In genomic region chr3:122246214-122246613, GRCh38 we compare ENCODE assay signal across 13 cellular contexts.
DNase-seq lines count a peak whose midpoint lies in the region; ATAC-seq, FAIRE-seq and TF ChIP-seq lines count a peak whose summit lies in the region.
"Had no signal": no experiment of that assay in that cellular context is flagged by ENCODE, and none has a peak within 500 bp of the region (broad histone marks: within the 10 kb centered on the region; RNA-seq: fewer than 3 reads in every experiment).

No MANE protein-coding gene starts in this region.

- H3K36me3 ChIP-seq in mucosa of descending colon (ENCODE audit: low read depth), result no peaks in the 10 kb centered on the region
- no peaks in the 10 kb centered on the region for H3K36me3 ChIP-seq in neural progenitor cell
- H3K36me3 ChIP-seq: heart left ventricle, tibial artery had no signal

- DNase-seq in AG10803 (ENCODE audit: low read depth) (peak; percentile 41), GM12891 (ENCODE audit: insufficient read length, low spot score) (no peak), mucosa of descending colon (no peak), DMS153 (lab: John Stamatoyannopoulos, UW) (no peak), neural progenitor cell (ENCODE audit: low spot score) (no peak), foreskin fibroblast (no peak), CD1c-positive myeloid dendritic cell (ENCODE audit: extremely low spot score) (no peak)
- no peak for DNase-seq in activated naive CD8-positive, alpha-beta T cell treated with anti-CD3 and anti-CD28 coated beads for 36 hours
- DNase-seq: activated CD4-positive, alpha-beta T cell treated with anti-CD3 and anti-CD28 coated beads for 4 hours; heart left ventricle; NCI-H1436 treated with DMSO at 0.1 percent for 48 hours; tibial artery had no signal

- no peaks in the 10 kb centered on the region for H3K36me3 Mint-ChIP-seq in activated naive CD8-positive, alpha-beta T cell treated with anti-CD3 and anti-CD28 coated beads for 36 hours
- no peaks in the 10 kb centered on the region for H3K36me3 Mint-ChIP-seq in neural progenitor cell

- H4K20me1 ChIP-seq in neural progenitor cell (ENCODE audit: low read depth), result no peaks in the 10 kb centered on the region

- H3K9ac ChIP-seq in neural progenitor cell, result no peak overlapping the region

- no peak overlapping the region for H3K27ac ChIP-seq in neural progenitor cell
- H3K27ac ChIP-seq: tibial artery had no signal

- peaks cover 4% of the 10 kb centered on the region for H3K27me3 Mint-ChIP-seq in activated naive CD8-positive, alpha-beta T cell treated with anti-CD3 and anti-CD28 coated beads for 36 hours
- H3K27me3 Mint-ChIP-seq in neural progenitor cell (ENCODE audit: insufficient read depth, low read depth), result peaks cover 4% of the 10 kb centered on the region

- intact Hi-C loops in mucosa of descending colon (cut with DNase I, micrococcal nuclease), result no loop called here

- ATAC-seq in mucosa of descending colon, result peak; percentile 32
- ATAC-seq: HCT116, heart left ventricle had no signal

- H3K79me2 ChIP-seq in neural progenitor cell (ENCODE audit: low read depth), result no peaks in the 10 kb centered on the region

- H3K4me1 Mint-ChIP-seq in activated naive CD8-positive, alpha-beta T cell treated with anti-CD3 and anti-CD28 coated beads for 36 hours, result peaks cover 8% of the 10 kb centered on the region
- peaks cover 5% of the 10 kb centered on the region for H3K4me1 Mint-ChIP-seq in neural progenitor cell

- H3K27me3 ChIP-seq in neural progenitor cell, result peaks cover 25% of the 10 kb centered on the region
- H3K27me3 ChIP-seq: heart left ventricle, tibial artery had no signal

- H3K4me1 ChIP-seq in mucosa of descending colon (ENCODE audit: low read depth) (no peaks in the 10 kb centered on the region), neural progenitor cell (no peaks in the 10 kb centered on the region)

- no peaks in the 10 kb centered on the region for H3F3A ChIP-seq in neural progenitor cell (ENCODE audit: low read depth)

- H3K9me3 ChIP-seq in mucosa of descending colon (no peaks in the 10 kb centered on the region), neural progenitor cell (ENCODE audit: low read depth) (no peaks in the 10 kb centered on the region)
- H3K9me3 ChIP-seq: heart left ventricle, tibial artery had no signal

- TF ChIP-seq POLR2A in GM12891 (IDR thresholded peaks at IDR 0.05; ENCODE audit: low read depth, low read length), result no peak

- peak; percentile 28 for FAIRE-seq in GM12891 (lab: Jason Lieb, UNC)

- H3K4me2 ChIP-seq in neural progenitor cell, result no peak overlapping the region

- H3K9me3 Mint-ChIP-seq in activated naive CD8-positive, alpha-beta T cell treated with anti-CD3 and anti-CD28 coated beads for 36 hours, result no peaks in the 10 kb centered on the region
- no peaks in the 10 kb centered on the region for H3K9me3 Mint-ChIP-seq in neural progenitor cell

- H3K4me3 ChIP-seq in AG10803 (ENCODE audit: low read length) (peak overlapping the region; percentile 30), mucosa of descending colon (no peak overlapping the region), neural progenitor cell (no peak overlapping the region), foreskin fibroblast (ENCODE audit: low read depth in 1 of 2, low read length in 2 of 2) (peak overlapping the region in 1 of 2 donors; percentile 23)

- no peak overlapping the region for H2AFZ ChIP-seq in neural progenitor cell (replicated peaks)

- TF ChIP-seq CTCF in AG10803 (conservative IDR thresholded peaks at IDR 0.05; ENCODE audit: low read length) (no peak), mucosa of descending colon (IDR thresholded peaks at IDR 0.05) (no peak), neural progenitor cell (IDR thresholded peaks at IDR 0.05) (no peak), foreskin fibroblast (IDR thresholded peaks at IDR 0.05; ENCODE audit: low read depth, low read length) (no peak)

- H3K4me3 Mint-ChIP-seq in activated naive CD8-positive, alpha-beta T cell treated with anti-CD3 and anti-CD28 coated beads for 36 hours, result peak overlapping the region; percentile 42
- H3K4me3 Mint-ChIP-seq in neural progenitor cell, result no peak overlapping the region

- peak overlapping the region; percentile 39 for H3K27ac Mint-ChIP-seq in activated naive CD8-positive, alpha-beta T cell treated with anti-CD3 and anti-CD28 coated beads for 36 hours
- H3K27ac Mint-ChIP-seq in neural progenitor cell, result no peak overlapping the region

TF ChIP-seq in GM12891, 5 proteins besides CTCF, POLR2A, EP300 and RAD21:
- no peak for TF ChIP-seq PAX5 (IDR thresholded peaks at IDR 0.05; ENCODE audit: insufficient read depth, low read length, severe bottlenecking)
- no peak for TF ChIP-seq SPI1 (IDR thresholded peaks at IDR 0.05; ENCODE audit: low read depth, low read length)
- no peak for TF ChIP-seq TAF1 (IDR thresholded peaks at IDR 0.05; ENCODE audit: low read depth, low read length)
- TF ChIP-seq POLR2AphosphoS5 (IDR thresholded peaks at IDR 0.05; ENCODE audit: low read depth, low read length), result no peak
- TF ChIP-seq POU2F2 (IDR thresholded peaks at IDR 0.05; ENCODE audit: low read depth, low read length), result no peak
TF ChIP-seq in GM12891: peak in this region for 0.
